In genomic region chr1:162285149-162285561, GRCh38 we compare ENCODE assay signal across 11 cellular contexts.
DNase-seq lines count a peak whose midpoint lies in the region; ATAC-seq, FAIRE-seq and TF ChIP-seq lines count a peak whose summit lies in the region.
"Had no signal": no experiment of that assay in that cellular context is flagged by ENCODE, and none has a peak within 500 bp of the region (broad histone marks: within the 10 kb centered on the region; RNA-seq: fewer than 3 reads in every experiment).

No MANE protein-coding gene starts in this region.

- H3K4me2 ChIP-seq in endothelial cell of umbilical vein (ENCODE audit: insufficient read depth, low read length): no peak overlapping the region

- FAIRE-seq in endothelial cell of umbilical vein (lab: Jason Lieb, UNC): peak; percentile 28
- FAIRE-seq: H1 had no signal

- CTCF ChIA-PET in endothelial cell of umbilical vein (lab: Charles Lee): interaction anchor here (1.1 kb wide), 1 partner anchor 14 kb away, joined by 3 read pairs; no protein-coding TSS in a partner anchor

- H3K36me3 ChIP-seq in endothelial cell of umbilical vein (ENCODE audit: control insufficient read depth in 2 of 2, extremely low read depth in 1 of 2, insufficient read depth in 2 of 2, low read length in 2 of 2) (no peaks in the 10 kb centered on the region), muscle layer of duodenum (ENCODE audit: control insufficient read depth in 1 of 2, insufficient read depth in 2 of 2, low read length in 2 of 2) (no peaks in the 10 kb centered on the region)

- dilution Hi-C loops in endothelial cell of umbilical vein (cut with MboI; ENCODE audit: extremely low pct_ligation_motif_present, low sequenced_read_pairs): no loop called here

- no peak for TF ChIP-seq POLR2A in endothelial cell of umbilical vein (IDR thresholded peaks at IDR 0.05; ENCODE audit: low read depth, low read length)

- H2AFZ ChIP-seq in endothelial cell of umbilical vein (ENCODE audit: low read depth, low read length): no peak overlapping the region

- H3K9me3 ChIP-seq in endothelial cell of umbilical vein (replicated peaks; ENCODE audit: control insufficient read depth, insufficient read depth, low read length) (no peaks in the 10 kb centered on the region), muscle layer of duodenum (ENCODE audit: control insufficient read depth in 1 of 2, low read length in 2 of 2) (no peaks in the 10 kb centered on the region)

- BruUV-seq in endothelial cell of umbilical vein (replicated peaks; lab: Mats Ljungman, UMichigan): no TSS peak

- no peaks in the 10 kb centered on the region for H4K20me1 ChIP-seq in endothelial cell of umbilical vein (replicated peaks; ENCODE audit: control insufficient read depth, extremely low read depth, insufficient read depth, low read length)

- intact Hi-C loops in endothelial cell of umbilical vein (cut with micrococcal nuclease): no loop called here

- ATAC-seq in HG02642 (IDR thresholded peaks at IDR 0.05; ENCODE audit: poor library complexity, unreplicated experiment) (no peak), GM21529 (IDR thresholded peaks at IDR 0.05; ENCODE audit: unreplicated experiment) (no peak)

- H3K4me1 ChIP-seq in endothelial cell of umbilical vein (ENCODE audit: control insufficient read depth, extremely low read depth, insufficient read depth, low read length): no peaks in the 10 kb centered on the region
- peaks cover 4 to 7% of the 10 kb centered on the region in 2 donors for H3K4me1 ChIP-seq in muscle layer of duodenum (ENCODE audit: control insufficient read depth in 1 of 2, insufficient read depth in 2 of 2, low read length in 2 of 2)

- TF ChIP-seq CTCF in endothelial cell of umbilical vein (IDR thresholded peaks at IDR 0.05; ENCODE audit: extremely low read depth in 1 of 2, insufficient read depth in 1 of 2, low read depth in 1 of 2, low read length in 2 of 2): no peak
- no peak for TF ChIP-seq CTCF in GM20000 (IDR thresholded peaks at IDR 0.05; ENCODE audit: extremely low read depth, missing control alignments)

- DNase-seq in HT-29 (ENCODE audit: low spot score): peak; percentile 89
- DNase-seq in NCI-H2196 (lab: John Stamatoyannopoulos, UW; ENCODE audit: unreplicated experiment): peak; percentile 85
- DNase-seq in endothelial cell of umbilical vein (ENCODE audit: low read depth, low spot score): peak; percentile 42
- DNase-seq in GM20000 (ENCODE audit: low spot score): no peak
- DNase-seq in SKM-1 (lab: John Stamatoyannopoulos, UW; ENCODE audit: unreplicated experiment): no peak
- DNase-seq: activated effector memory CD4-positive, alpha-beta T cell treated with Interleukin-2 at 50 U/mL for 16 hours; dorsolateral prefrontal cortex had no signal

- H3K9me1 ChIP-seq in endothelial cell of umbilical vein (replicated peaks; ENCODE audit: control insufficient read depth, extremely low read depth, insufficient read depth, low read length): no peaks in the 10 kb centered on the region

- no peaks in the 10 kb centered on the region for H3K79me2 ChIP-seq in endothelial cell of umbilical vein (ENCODE audit: control insufficient read depth, insufficient read depth, low read length)

- H3K27ac ChIP-seq in endothelial cell of umbilical vein (ENCODE audit: insufficient read depth, low read depth, low read length) (no peak overlapping the region), muscle layer of duodenum (ENCODE audit: low read length) (peak overlapping the region; percentile 70)

- H3K9ac ChIP-seq in endothelial cell of umbilical vein (replicated peaks; ENCODE audit: extremely low read depth, insufficient read depth, low read length): no peak overlapping the region

- POLR2A ChIA-PET in endothelial cell of umbilical vein (lab: Charles Lee): no interaction called here

- H3K4me3 ChIP-seq in endothelial cell of umbilical vein (replicated peaks in 1 of 3; ENCODE audit: insufficient read depth in 1 of 3, low read depth in 1 of 3, low read length in 3 of 3): no peak overlapping the region
- no peak overlapping the region for H3K4me3 ChIP-seq in muscle layer of duodenum (ENCODE audit: low read depth in 1 of 2, low read length in 2 of 2)
- H3K4me3 ChIP-seq: dorsolateral prefrontal cortex had no signal

- H3K27me3 ChIP-seq in endothelial cell of umbilical vein (ENCODE audit: control insufficient read depth in 2 of 2, insufficient read depth in 2 of 2, low read length in 2 of 2) (no peaks in the 10 kb centered on the region), muscle layer of duodenum (ENCODE audit: low read depth, low read length) (no peaks in the 10 kb centered on the region)
- H3K27me3 ChIP-seq: dorsolateral prefrontal cortex had no signal

TF ChIP-seq in endothelial cell of umbilical vein, 7 proteins besides CTCF, POLR2A, EP300 and RAD21:
- TF ChIP-seq EZH2 (IDR thresholded peaks at IDR 0.05; ENCODE audit: borderline replicate concordance, low read depth, low read length, severe bottlenecking) (no peak), MAX (IDR thresholded peaks at IDR 0.05; ENCODE audit: insufficient read depth, insufficient read length) (no peak), FOS (IDR thresholded peaks at IDR 0.05; ENCODE audit: borderline replicate concordance, insufficient read depth, low read length) (no peak), GATA2 (IDR thresholded peaks at IDR 0.05; ENCODE audit: insufficient read depth, insufficient read length, low read depth, low read length) (no peak), MYC (IDR thresholded peaks at IDR 0.05; ENCODE audit: low read depth, low read length) (no peak), JUN (IDR thresholded peaks at IDR 0.05; ENCODE audit: borderline replicate concordance, insufficient read depth, insufficient read length, low read depth) (no peak), POLR2AphosphoS5 (IDR thresholded peaks at IDR 0.05; ENCODE audit: insufficient read depth, low read depth, low read length) (no peak)
TF ChIP-seq in endothelial cell of umbilical vein: peak in this region for 0.

Comparison
In these comparisons a context has a peak if more than half of its experiments do, and no peak if none do; other contexts are left out.
1. DNase-seq: peak in HT-29 (single experiment), NCI-H2196 (single experiment) and endothelial cell of umbilical vein (single experiment); none in GM20000 (single experiment) and SKM-1 (single experiment).